In genomic region chr20:17631576-17632319, GRCh38 we compare ENCODE assay signal across 18 cellular contexts.
"Had no signal": no experiment of that assay in that cellular context is flagged by ENCODE, and none has a peak within 500 bp of the region (broad histone marks: within the 10 kb centered on the region; RNA-seq: fewer than 3 reads in every experiment).

No MANE protein-coding gene starts in this region.

- ATAC-seq: activated CD8-positive, alpha-beta memory T cell treated with anti-CD3 and anti-CD28 coated beads, Interleukin-2, amount 10 ng/mL, durations not matched to agents 7 days and 5 days; esophagus mucosa; gastrocnemius medialis had no signal

- H3K27me3 ChIP-seq: brain microvascular endothelial cell, gastrocnemius medialis, tibial nerve had no signal

- H3K4me3 Mint-ChIP-seq: activated CD8-positive, alpha-beta memory T cell treated with anti-CD3 and anti-CD28 coated beads, Interleukin-2, amount 10 ng/mL, durations not matched to agents 7 days and 5 days; activated naive CD4-positive, alpha-beta T cell treated with anti-CD3 and anti-CD28 coated beads, Interleukin-2, amount 10 ng/mL, durations not matched to agents 7 days and 5 days; stimulated activated naive CD8-positive, alpha-beta T cell treated with anti-CD3 and anti-CD28 coated beads, Interleukin-15, Interleukin-2, amounts not matched to agents 100 ng/mL and 50 ng/mL, for 24 hours; T-helper 2 cell treated with Interferon-gamma antibody and Interleukin-4, amounts not matched to agents 5 μg/mL and 100 μg/mL, for 36 hours had no signal

- H3K9me3 Mint-ChIP-seq: activated naive CD4-positive, alpha-beta T cell treated with anti-CD3 and anti-CD28 coated beads, Interleukin-2, amount 10 ng/mL, durations not matched to agents 7 days and 5 days; stimulated activated naive CD8-positive, alpha-beta T cell treated with anti-CD3 and anti-CD28 coated beads, Interleukin-15, Interleukin-2, amounts not matched to agents 100 ng/mL and 50 ng/mL, for 24 hours; T-helper 2 cell treated with Interferon-gamma antibody and Interleukin-4, amounts not matched to agents 5 μg/mL and 100 μg/mL, for 36 hours had no signal

- FAIRE-seq: endometrium, TTC549 had no signal

- H3K4me1 Mint-ChIP-seq: activated CD8-positive, alpha-beta memory T cell treated with anti-CD3 and anti-CD28 coated beads, Interleukin-2, amount 10 ng/mL, durations not matched to agents 7 days and 5 days; activated naive CD4-positive, alpha-beta T cell treated with anti-CD3 and anti-CD28 coated beads, Interleukin-2, amount 10 ng/mL, durations not matched to agents 7 days and 5 days had no signal

- H3K27me3 Mint-ChIP-seq: activated CD8-positive, alpha-beta memory T cell treated with anti-CD3 and anti-CD28 coated beads, Interleukin-2, amount 10 ng/mL, durations not matched to agents 7 days and 5 days; activated naive CD4-positive, alpha-beta T cell treated with anti-CD3 and anti-CD28 coated beads, Interleukin-2, amount 10 ng/mL, durations not matched to agents 7 days and 5 days; stimulated activated naive CD8-positive, alpha-beta T cell treated with anti-CD3 and anti-CD28 coated beads, Interleukin-15, Interleukin-2, amounts not matched to agents 100 ng/mL and 50 ng/mL, for 24 hours had no signal

- H3K9me3 ChIP-seq: gastrocnemius medialis, tibial nerve had no signal

- DNase-seq: activated CD4-positive, alpha-beta T cell treated with anti-CD3 and anti-CD28 coated beads, Interleukin-2, amount 50 U/mL, for 48 hours; activated CD8-positive, alpha-beta memory T cell treated with anti-CD3 and anti-CD28 coated beads, Interleukin-2, amount 10 ng/mL, durations not matched to agents 7 days and 5 days; activated naive CD4-positive, alpha-beta T cell treated with anti-CD3 and anti-CD28 coated beads, Interleukin-2, amount 10 ng/mL, durations not matched to agents 7 days and 5 days; activated T-cell treated with anti-CD3 and anti-CD28 coated beads, Interleukin-2, amount 50 U/mL, for 1 hour; aorta; brain microvascular endothelial cell; central memory CD4-positive, alpha-beta T cell; gastrocnemius medialis; mammary epithelial cell; occipital lobe; stimulated activated CD4-positive, alpha-beta T cell treated with anti-CD3 and anti-CD28 coated beads, Interleukin-2, amount 100 ng/mL, for 24 hours had no signal

- H3K27ac ChIP-seq: brain microvascular endothelial cell, coronary artery, gastrocnemius medialis, tibial nerve had no signal

- H3K4me3 ChIP-seq: coronary artery, gastrocnemius medialis, tibial nerve had no signal

- H3K27ac Mint-ChIP-seq: activated CD8-positive, alpha-beta memory T cell treated with anti-CD3 and anti-CD28 coated beads, Interleukin-2, amount 10 ng/mL, durations not matched to agents 7 days and 5 days; activated naive CD4-positive, alpha-beta T cell treated with anti-CD3 and anti-CD28 coated beads, Interleukin-2, amount 10 ng/mL, durations not matched to agents 7 days and 5 days; stimulated activated naive CD8-positive, alpha-beta T cell treated with anti-CD3 and anti-CD28 coated beads, Interleukin-15, Interleukin-2, amounts not matched to agents 100 ng/mL and 50 ng/mL, for 24 hours; T-helper 2 cell treated with Interferon-gamma antibody and Interleukin-4, amounts not matched to agents 5 μg/mL and 100 μg/mL, for 36 hours had no signal
